Comparison of ENCODE assay signal across 13 cellular contexts in genomic region chr11:5703741-5704536, GRCh38. TPM values are rescaled to one million over a fixed set of nuclear protein-coding genes. Genes with fewer than 3 reads are reported as not detected.
DNase-seq lines count a peak whose midpoint lies in the region; ATAC-seq and TF ChIP-seq lines count a peak whose summit lies in the region.
"Had no signal": no experiment of that assay in that cellular context is flagged by ENCODE, and none has a peak within 500 bp of the region (broad histone marks: within the 10 kb centered on the region; RNA-seq: fewer than 3 reads in every experiment).

No MANE protein-coding gene starts in this region.

- DNase-seq in naive B cell (no peak), COLO668 (lab: John Stamatoyannopoulos, UW; ENCODE audit: unreplicated experiment) (no peak), KG1 (lab: John Stamatoyannopoulos, UW) (no peak), GM10248 (ENCODE audit: extremely low spot score) (no peak)
- DNase-seq: activated CD8-positive, alpha-beta memory T cell treated with anti-CD3 and anti-CD28 coated beads, Interleukin-2, amount 50 U/mL, for 48 hours; NCI-H146; stimulated activated naive CD4-positive, alpha-beta T cell treated with Interleukin-2 at 50 U/mL for 16 hours; T1000 had no signal

- peak overlapping the region in 2 of 8 donors; percentile 33 to 34 for H3K4me3 Mint-ChIP-seq in naive B cell
- H3K4me3 Mint-ChIP-seq: nephron had no signal

- no peaks in the 10 kb centered on the region for H3K27me3 Mint-ChIP-seq in naive B cell

- peaks cover 17 to 44% (median 37%) of the 10 kb centered on the region in 3 donors for H3K4me1 Mint-ChIP-seq in naive B cell
- H3K4me1 Mint-ChIP-seq: nephron had no signal

- peaks cover 22 to 43% of the 10 kb centered on the region in 2 donors for H3K36me3 Mint-ChIP-seq in naive B cell

- peak overlapping the region in 5 of 6 donors; percentile 21 to 84 (median 55) for H3K27ac Mint-ChIP-seq in naive B cell
- H3K27ac Mint-ChIP-seq: nephron had no signal

- CTCF ChIA-PET in GM10248 (lab: Yijun Ruan, JAX) = interaction anchor here (1.5 kb wide), 1 partner anchor 14 kb away, joined by 4 read pairs; the partner anchor contains the start of gene TRIM22

- no peak for TF ChIP-seq CTCF in GM10248 (IDR thresholded peaks at IDR 0.05; ENCODE audit: control extremely low read depth, extremely low read depth, low read depth, missing control alignments)

- ATAC-seq in GM18907 (IDR thresholded peaks at IDR 0.05; ENCODE audit: unreplicated experiment) (peak; percentile 86), GM21619 (IDR thresholded peaks at IDR 0.05; ENCODE audit: unreplicated experiment) (peak; percentile 79), HG03196 (IDR thresholded peaks at IDR 0.05; ENCODE audit: unreplicated experiment) (peak; percentile 69), naive B cell (ENCODE audit: low read depth in 2 of 2) (no peak)

- H3K9me3 Mint-ChIP-seq in naive B cell = no peaks in the 10 kb centered on the region
- H3K9me3 Mint-ChIP-seq: nephron had no signal

- POLR2A ChIA-PET in GM10248 (lab: Yijun Ruan, JAX) = interaction anchor here (0.9 kb wide), 1 partner anchor 13 kb away, joined by 5 read pairs; no protein-coding TSS in a partner anchor

RNA-seq across cellular contexts. Expression of gene TRIM22, which starts 14.3 kb away (rescaled TPM):
- polyA plus RNA-seq in naive B cell (ENCODE audit: low read depth in 6 of 6) = 100 to 1,000 TPM; 178 to 300 (median 241) TPM

RNA-seq across cellular contexts. Expression of gene TRIM5, which starts 19.1 kb away (rescaled TPM):
- 10 to 100 TPM in 1 of 6 donors, 1 to 10 TPM in 5; 5.0 to 10.2 (median 7.9) TPM for polyA plus RNA-seq in naive B cell (ENCODE audit: low read depth in 6 of 6)

RNA-seq across cellular contexts. Expression of gene OR56B1, which starts 32.3 kb away (rescaled TPM):
- under 1 TPM in 5 of 6 donors, not detected in 1; 0.16 to 0.32 (median 0.18) TPM for polyA plus RNA-seq in naive B cell (ENCODE audit: low read depth in 6 of 6)
- polyA plus RNA-seq: esophagus had no signal

RNA-seq across cellular contexts. Expression of gene OR52N4, which starts 50.1 kb away (rescaled TPM):
- polyA plus RNA-seq in naive B cell (ENCODE audit: low read depth in 6 of 6) = 1 to 10 TPM in 2 of 6 donors, under 1 TPM in 2, not detected in 2; 0.49 to 1.1 (median 0.87) TPM

Comparison
In these comparisons a context has a peak if more than half of its experiments do, and no peak if none do; other contexts are left out.
1. ATAC-seq: peak in GM18907 (single experiment), GM21619 (single experiment) and HG03196 (single experiment); none in naive B cell (0 of 2).